14 cellular contexts compared by ENCODE assay signal in the genomic region with DNA sequence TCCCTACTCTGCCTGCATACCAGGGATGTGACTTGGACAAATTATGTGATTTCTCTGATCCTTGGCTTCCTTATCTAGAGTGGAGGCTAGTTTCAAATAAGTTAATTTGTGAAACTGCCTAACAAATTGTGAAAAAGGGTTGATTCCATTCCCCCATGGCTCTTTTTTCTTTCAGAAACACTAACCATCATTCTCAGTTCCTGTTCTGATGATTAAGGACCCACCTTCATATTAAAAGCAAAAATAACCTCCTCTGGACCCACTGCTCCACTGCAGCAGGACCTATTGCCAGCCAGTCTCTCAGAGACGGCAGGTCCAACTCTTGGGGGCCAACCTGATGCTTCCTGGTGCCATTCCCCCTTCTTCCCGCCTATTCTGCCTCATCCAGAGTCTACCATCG. TPM values are rescaled to one million over a fixed set of nuclear protein-coding genes. Genes with fewer than 3 reads are reported as not detected.
DNase-seq lines count a peak whose midpoint lies in the region; ATAC-seq, FAIRE-seq and TF ChIP-seq lines count a peak whose summit lies in the region.
"Had no signal": no experiment of that assay in that cellular context is flagged by ENCODE, and none has a peak within 500 bp of the region (broad histone marks: within the 10 kb centered on the region; RNA-seq: fewer than 3 reads in every experiment).

No MANE protein-coding gene starts in this region.

- no peak overlapping the region for H2BK20ac ChIP-seq in IMR-90 (ENCODE audit: low read depth, low read length)
- H2BK20ac ChIP-seq in H1 (ENCODE audit: low read length), result no peak overlapping the region

- peaks cover 16% of the 10 kb centered on the region for H3K4me1 Mint-ChIP-seq in activated T-cell treated with anti-CD3 and anti-CD28 coated beads, Interleukin-2, amount 50 U/mL, for 24 hours (ENCODE audit: low read depth)

- H3K79me1 ChIP-seq in IMR-90 (ENCODE audit: low read depth in 1 of 2, low read length in 2 of 2) (peaks cover 8 to 11% of the 10 kb centered on the region in 2 experiments; a peak in 3 of 4 replicates), H1 (ENCODE audit: low read depth, low read length) (no peaks in the 10 kb centered on the region)

- H3K18ac ChIP-seq in IMR-90 (ENCODE audit: low read depth, low read length), result peak overlapping the region; percentile 20; the same call in 1 of the 2 replicates
- no peak overlapping the region for H3K18ac ChIP-seq in H1 (ENCODE audit: extremely low read depth, low read length)

- H4K8ac ChIP-seq in IMR-90 (ENCODE audit: low read depth in 2 of 2, low read length in 2 of 2) (no peak overlapping the region), H1 (ENCODE audit: extremely low read depth, insufficient read depth, low read length) (no peak overlapping the region)

- H2AK9ac ChIP-seq in IMR-90 (replicated peaks; ENCODE audit: low read depth, low read length, poor library complexity), result no peak overlapping the region

- dilution Hi-C loops in IMR-90 (cut with HindIII; ENCODE audit: low sequenced_read_pairs, unreplicated experiment), result no loop called here

- H2BK15ac ChIP-seq in IMR-90 (ENCODE audit: low read depth, low read length) (no peak overlapping the region), H1 (ENCODE audit: low read length) (no peak overlapping the region)

- no peak overlapping the region for H3K27ac ChIP-seq in IMR-90 (ENCODE audit: insufficient read depth, low read length)
- H3K27ac ChIP-seq in H1 (ENCODE audit: low read depth, low read length), result no peak overlapping the region
- H3K27ac ChIP-seq: BLaER1 treated with 17β-estradiol and CSF1 and Interleukin-3, amounts not matched to agents 10 nM and 100 nM; KMS-11 had no signal

- H4K20me1 ChIP-seq in IMR-90 (ENCODE audit: insufficient read depth, low read length) (no peaks in the 10 kb centered on the region), H1 (replicated peaks in 1 of 2; ENCODE audit: control insufficient read depth in 1 of 2, insufficient read depth in 2 of 2, low read length in 2 of 2) (no peaks in the 10 kb centered on the region)
- H4K20me1 ChIP-seq: BLaER1 treated with 17β-estradiol and CSF1 and Interleukin-3, amounts not matched to agents 10 nM and 100 nM had no signal

- H2AFZ ChIP-seq in IMR-90 (replicated peaks; ENCODE audit: low read length, poor library complexity) (no peak overlapping the region), H1 (ENCODE audit: low read length) (no peak overlapping the region)

- in situ Hi-C loops in IMR-90 (cut with MboI; ENCODE audit: low sequenced_read_pairs), result no loop called here

- H3K4ac ChIP-seq in IMR-90 (ENCODE audit: low read depth, low read length) (no peak overlapping the region), H1 (replicated peaks; ENCODE audit: insufficient read length, low read depth, low read length) (no peak overlapping the region)

- no peak for DNase-seq in GM12891 (ENCODE audit: insufficient read length, low spot score)
- no peak for DNase-seq in IMR-90
- no peak for DNase-seq in H1 (ENCODE audit: low read depth in 1 of 2, low spot score in 2 of 2)
- DNase-seq in T-helper 1 cell, result no peak
- DNase-seq in NOMO-1 (lab: John Stamatoyannopoulos, UW; ENCODE audit: unreplicated experiment in 2 of 2), result no peak
- DNase-seq in activated T-cell treated with anti-CD3 and anti-CD28 coated beads, Interleukin-2, amount 50 U/mL, for 24 hours, result no peak
- DNase-seq: Calu3; CD8-positive, alpha-beta T cell; DMS79 treated with DMSO at 0.1 percent for 48 hours; EL had no signal

- H3K4me1 ChIP-seq in IMR-90 (ENCODE audit: control insufficient read depth, insufficient read depth, low read length) (peaks cover 8% of the 10 kb centered on the region), H1 (replicated peaks in 1 of 4; ENCODE audit: control insufficient read depth in 3 of 4, insufficient read depth in 4 of 4, low read length in 3 of 4) (peaks cover 0 to 7% (median 6%) of the 10 kb centered on the region in 4 experiments; a peak in 6 of 7 replicates)

- H3K79me2 ChIP-seq in H1 (ENCODE audit: control insufficient read depth in 1 of 2, insufficient read depth in 2 of 2, low read length in 2 of 2), result no peaks in the 10 kb centered on the region

- no peak overlapping the region for H3K27ac Mint-ChIP-seq in activated T-cell treated with anti-CD3 and anti-CD28 coated beads, Interleukin-2, amount 50 U/mL, for 24 hours
- H3K27ac Mint-ChIP-seq: B cell; CD8-positive, alpha-beta T cell had no signal

- CTCF ChIA-PET in IMR-90 (lab: Yijun Ruan, JAX) (no interaction called here), H1 (lab: Charles Lee; ENCODE audit: partially characterized antibody) (interaction anchor here (0.6 to 1.8 kb wide), 2 partner anchors 23 to 38 kb away, joined by 3 to 7 read pairs; no protein-coding TSS in a partner anchor)

- ATAC-seq in IMR-90 (ENCODE audit: low read depth), result no peak
- ATAC-seq: CD8-positive, alpha-beta T cell had no signal

- TF ChIP-seq POLR2A in GM12891 (IDR thresholded peaks at IDR 0.05; ENCODE audit: low read depth, low read length), result no peak
- no peak for TF ChIP-seq POLR2A in IMR-90 (IDR thresholded peaks at IDR 0.05; ENCODE audit: low read depth, low read length)
- TF ChIP-seq POLR2A in H1 (IDR thresholded peaks at IDR 0.05; ENCODE audit: control extremely low read depth in 1 of 2, low read depth in 2 of 2, low read length in 2 of 2), result no peak

- no peak overlapping the region for H3K56ac ChIP-seq in IMR-90 (ENCODE audit: extremely low read depth, insufficient read depth, low read length)
- H3K56ac ChIP-seq in H1 (replicated peaks; ENCODE audit: insufficient read length, low read depth, low read length), result no peak overlapping the region

- H4K5ac ChIP-seq in IMR-90 (ENCODE audit: low read depth, low read length) (no peak overlapping the region), H1 (ENCODE audit: insufficient read length, low read depth, low read length) (no peak overlapping the region)

- H2BK12ac ChIP-seq in H1 (ENCODE audit: low read depth, low read length), result no peak overlapping the region

- no peak overlapping the region for H3K4me2 ChIP-seq in IMR-90 (ENCODE audit: low read depth, low read length)
- H3K4me2 ChIP-seq in H1 (ENCODE audit: insufficient read depth in 1 of 2, low read depth in 2 of 2, low read length in 2 of 2), result no peak overlapping the region
- H3K4me2 ChIP-seq: BLaER1 treated with 17β-estradiol and CSF1 and Interleukin-3, amounts not matched to agents 10 nM and 100 nM; KMS-11 had no signal

- POLR2A ChIA-PET in IMR-90 (lab: Charles Lee; ENCODE audit: unreplicated experiment) (no interaction called here), H1 (lab: Charles Lee; ENCODE audit: partially characterized antibody) (no interaction called here)

- H4K91ac ChIP-seq in IMR-90 (ENCODE audit: insufficient read depth, low read depth, low read length) (no peak overlapping the region), H1 (replicated peaks; ENCODE audit: insufficient read length, low read length) (no peak overlapping the region)

- H3K36me3 ChIP-seq in IMR-90 (ENCODE audit: control insufficient read depth, insufficient read depth, low read length) (no peaks in the 10 kb centered on the region), H1 (ENCODE audit: control insufficient read depth in 2 of 4, insufficient read depth in 4 of 4, low read length in 3 of 4) (no peaks in the 10 kb centered on the region)
- H3K36me3 ChIP-seq: BLaER1 treated with 17β-estradiol and CSF1 and Interleukin-3, amounts not matched to agents 10 nM and 100 nM; HAP-1 had no signal

- TF ChIP-seq CTCF in IMR-90 (conservative IDR thresholded peaks at IDR 0.05; ENCODE audit: low read depth, low read length) (no peak), H1 (IDR thresholded peaks at IDR 0.05; ENCODE audit: control extremely low read depth in 1 of 3, insufficient read depth in 1 of 3, low read depth in 1 of 3, low read length in 3 of 3) (no peak)

- H2AK5ac ChIP-seq in IMR-90 (ENCODE audit: low read depth, low read length), result no peak overlapping the region
- no peak overlapping the region for H2AK5ac ChIP-seq in H1 (ENCODE audit: low read depth, low read length)

- H3K9ac ChIP-seq in IMR-90 (ENCODE audit: low read depth, low read length) (no peak overlapping the region), H1 (replicated peaks in 1 of 4; ENCODE audit: extremely low read depth in 1 of 4, low read depth in 3 of 4, low read length in 3 of 4) (no peak overlapping the region)
- H3K9ac ChIP-seq: BLaER1 treated with 17β-estradiol and CSF1 and Interleukin-3, amounts not matched to agents 10 nM and 100 nM; KMS-11 had no signal

- H3K23me2 ChIP-seq in H1 (ENCODE audit: low read depth, low read length), result peaks cover 9% of the 10 kb centered on the region; the same call in 1 of the 2 replicates

- H3K23ac ChIP-seq in IMR-90 (ENCODE audit: low read depth, low read length), result no peak overlapping the region; the same call in 1 of the 2 replicates
- no peak overlapping the region for H3K23ac ChIP-seq in H1 (ENCODE audit: insufficient read length)

- H3K9me1 ChIP-seq in IMR-90 (ENCODE audit: insufficient read depth, low read length), result 0 out of 2 replicates have a peak, but pooled peaks cover 3% of the 10 kb centered on the region

- no TSS peak for BruUV-seq in IMR-90 (replicated peaks; lab: Mats Ljungman, UMichigan)

- no CpG with 5 or more reads among the region's 3 CpGs for WGBS in IMR-90 (ENCODE audit: extremely low coverage in 2 of 2, insufficient read length in 1 of 2), 2 experiments
- WGBS in H1 (ENCODE audit: extremely low coverage in 1 of 2, insufficient coverage in 1 of 2, insufficient read length in 1 of 2, insufficient replicate concordance in 2 of 2, low coverage in 1 of 2, low lambda C conversion rate in 2 of 2, missing lambda C conversion rate in 1 of 2), 2 experiments, result 83% methylated on average over 3 of the region's 3 CpGs; no CpG with 5 or more reads in 1 of the 2 experiments

- peaks cover 47% of the 10 kb centered on the region for H3K27me3 Mint-ChIP-seq in activated T-cell treated with anti-CD3 and anti-CD28 coated beads, Interleukin-2, amount 50 U/mL, for 24 hours

- H3K4me3 ChIP-seq in IMR-90 (ENCODE audit: insufficient read depth, low read depth, low read length) (no peak overlapping the region), H1 (ENCODE audit: extremely low read depth in 1 of 4, insufficient read depth in 2 of 4, low read depth in 3 of 4, low read length in 4 of 4) (no peak overlapping the region)
- H3K4me3 ChIP-seq: BLaER1 treated with 17β-estradiol and CSF1 and Interleukin-3, amounts not matched to agents 10 nM and 100 nM; HAP-1 had no signal

- no peak overlapping the region for H3K14ac ChIP-seq in IMR-90 (replicated peaks; ENCODE audit: low read depth, low read length)
- no peak overlapping the region for H3K14ac ChIP-seq in H1 (ENCODE audit: insufficient read length)

- H3K27me3 ChIP-seq in IMR-90 (ENCODE audit: control insufficient read depth, insufficient read depth, low read length) (no peaks in the 10 kb centered on the region), H1 (replicated peaks in 1 of 4; ENCODE audit: control insufficient read depth in 3 of 4, extremely low read depth in 1 of 4, insufficient read depth in 3 of 4, low read length in 3 of 4) (no peaks in the 10 kb centered on the region; a peak in 1 of 7 replicates)
- H3K27me3 ChIP-seq: BLaER1 treated with 17β-estradiol and CSF1 and Interleukin-3, amounts not matched to agents 10 nM and 100 nM had no signal

- intact Hi-C loops in IMR-90 (cut with micrococcal nuclease), result no loop called here

- FAIRE-seq in GM12891 (lab: Jason Lieb, UNC), result no peak
- no peak for FAIRE-seq in H1 (lab: Jason Lieb, UNC)

- no peak for TF ChIP-seq EP300 in H1 (IDR thresholded peaks at IDR 0.05; ENCODE audit: borderline replicate concordance in 1 of 2, low read depth in 2 of 2, low read length in 2 of 2)

- H2BK5ac ChIP-seq in IMR-90 (ENCODE audit: low read depth, low read length, poor library complexity, severe bottlenecking), result no peak overlapping the region
- H2BK5ac ChIP-seq in H1 (ENCODE audit: low read depth, low read length), result no peak overlapping the region

- no peak for TF ChIP-seq RAD21 in IMR-90 (IDR thresholded peaks at IDR 0.05; ENCODE audit: low read length)
- no peak for TF ChIP-seq RAD21 in H1 (IDR thresholded peaks at IDR 0.05 in 1 of 2, conservative IDR thresholded peaks at IDR 0.05 in 1 of 2; ENCODE audit: low read depth in 2 of 2, low read length in 2 of 2)

- H3K9me3 ChIP-seq in IMR-90 (ENCODE audit: control insufficient read depth, insufficient read depth, low read length) (peaks cover 7% of the 10 kb centered on the region), H1 (ENCODE audit: insufficient read depth in 2 of 2, low read depth in 1 of 2, low read length in 1 of 2) (peaks cover 2 to 6% of the 10 kb centered on the region in 2 experiments; a peak in 1 of 4 replicates)
- H3K9me3 ChIP-seq: HAP-1 had no signal

- no peak overlapping the region for H3K4me3 Mint-ChIP-seq in activated T-cell treated with anti-CD3 and anti-CD28 coated beads, Interleukin-2, amount 50 U/mL, for 24 hours
- H3K4me3 Mint-ChIP-seq: B cell; CD8-positive, alpha-beta T cell had no signal

- H2BK120ac ChIP-seq in IMR-90 (ENCODE audit: low read depth, low read length) (no peak overlapping the region), H1 (replicated peaks; ENCODE audit: low read depth, low read length) (no peak overlapping the region)

- no peaks in the 10 kb centered on the region for H3K36me3 Mint-ChIP-seq in activated T-cell treated with anti-CD3 and anti-CD28 coated beads, Interleukin-2, amount 50 U/mL, for 24 hours (ENCODE audit: low read depth)

- H3K9me3 Mint-ChIP-seq in activated T-cell treated with anti-CD3 and anti-CD28 coated beads, Interleukin-2, amount 50 U/mL, for 24 hours, result no peaks in the 10 kb centered on the region
- H3K9me3 Mint-ChIP-seq: CD8-positive, alpha-beta T cell had no signal

RNA-seq across cellular contexts. Expression of a gene that starts 4.5 kb away (rescaled TPM):
- 46.3 TPM for polyA plus RNA-seq in GM12891 (2012; ENCODE audit: low read depth, missing spikeins)
- 780 and 1,163 TPM in 2 replicates for total RNA-seq in IMR-90 (2012; rRNA removed)
- polyA plus RNA-seq in IMR-90 (2012; rRNA removed), result 1,191 and 1,448 TPM in 2 replicates
- 601 and 625 TPM in 2 replicates for polyA plus RNA-seq in IMR-90 (2012; cell fraction: cytosol; rRNA removed)
- 243 and 845 TPM in 2 replicates for polyA plus RNA-seq in IMR-90 (2012; cell fraction: nucleus; rRNA removed; ENCODE audit: low replicate concordance)
- total RNA-seq in H1 (2021; fragmentation: NEBNext Ultra II Directional; extraction: Animal tissue kit (Norgen Biotek cat#: 25700)), result 213 and 221 TPM in 2 replicates
- 116 and 213 TPM in 2 replicates for polyA plus RNA-seq in H1 (2011; rRNA removed)
- 155 TPM for polyA plus RNA-seq in H1 (2011; cell fraction: cytosol; rRNA removed)
- polyA plus RNA-seq in H1 (2011; cell fraction: nucleus; rRNA removed), result 69.0 TPM
- 222 to 296 TPM (median 237 TPM) in 4 replicates for polyA plus RNA-seq in H1 (2012, experiment 1 of 2)
- polyA plus RNA-seq in H1 (2012, experiment 2 of 2), result 183 TPM
- polyA plus RNA-seq in H1 (2013, experiment 1 of 2), result 155 TPM
- 154 TPM for polyA plus RNA-seq in H1 (2013, experiment 2 of 2)
- polyA minus RNA-seq in H1 (2011; rRNA and poly(A)+ RNA removed), result 115 and 127 TPM in 2 replicates
- 230 TPM for polyA minus RNA-seq in H1 (2011; cell fraction: cytosol; rRNA and poly(A)+ RNA removed)
- polyA minus RNA-seq in H1 (2011; cell fraction: nucleus; rRNA and poly(A)+ RNA removed), result 90.3 TPM
